In the genomic region with DNA sequence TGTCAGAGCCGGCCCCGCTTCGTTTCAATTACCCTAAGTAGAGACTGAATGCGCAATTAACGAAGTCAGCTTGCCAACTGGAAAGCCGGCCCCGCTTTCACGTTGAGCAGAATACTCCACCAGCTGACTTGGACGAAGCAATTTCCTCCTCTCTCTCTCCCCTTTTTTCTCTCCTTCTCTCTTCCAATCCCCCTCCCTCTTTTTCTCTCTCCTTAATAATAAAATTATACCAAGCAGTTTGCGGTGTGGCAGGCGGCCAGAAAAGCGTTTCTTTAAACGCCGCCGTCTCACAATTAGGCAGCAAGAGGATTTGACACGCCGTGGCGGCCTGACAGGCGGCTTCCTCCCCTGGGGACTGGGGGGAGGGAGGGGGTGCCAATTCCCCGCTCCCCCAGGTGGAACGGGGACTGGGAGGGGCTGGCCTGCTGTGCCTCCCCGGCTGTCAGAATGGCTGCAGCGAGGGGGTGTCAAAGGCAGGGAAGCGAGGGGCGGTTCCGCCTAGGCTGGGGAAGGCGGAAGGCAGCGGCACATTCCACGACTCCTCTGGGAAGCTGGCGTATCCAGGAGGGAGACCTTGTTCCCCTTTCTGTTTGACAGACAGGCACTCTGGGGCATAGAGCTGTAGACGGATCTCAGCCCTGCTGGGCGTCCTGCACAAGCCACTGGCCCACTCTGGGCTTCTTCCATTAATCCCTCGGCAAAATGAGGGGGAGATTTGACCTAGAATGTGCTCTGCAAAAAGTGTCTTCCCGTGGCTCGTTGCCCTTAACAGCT, we compare ENCODE assay signal across 8 cellular contexts. TPM values are rescaled to one million over a fixed set of nuclear protein-coding genes. Genes with fewer than 3 reads are reported as not detected.
DNase-seq lines count a peak whose midpoint lies in the region; ATAC-seq and TF ChIP-seq lines count a peak whose summit lies in the region.

No MANE protein-coding gene starts in this region.

- H3K4me3 Mint-ChIP-seq in activated naive CD8-positive, alpha-beta T cell treated with anti-CD3 and anti-CD28 coated beads for 36 hours, result peak overlapping the region; percentile 77

- no peaks in the 10 kb centered on the region for H3K9me3 Mint-ChIP-seq in activated naive CD8-positive, alpha-beta T cell treated with anti-CD3 and anti-CD28 coated beads for 36 hours

- no peak for TF ChIP-seq CTCF in left ventricle myocardium inferior (IDR thresholded peaks at IDR 0.05; ENCODE audit: borderline replicate concordance)

- H3K4me3 ChIP-seq in left ventricle myocardium inferior, result peak overlapping the region; percentile 72

- peaks cover 4% of the 10 kb centered on the region for H3K27me3 Mint-ChIP-seq in activated naive CD8-positive, alpha-beta T cell treated with anti-CD3 and anti-CD28 coated beads for 36 hours

- no peaks in the 10 kb centered on the region for H3K36me3 ChIP-seq in left ventricle myocardium inferior

- no peak for ATAC-seq in GM18868 (IDR thresholded peaks at IDR 0.05; ENCODE audit: unreplicated experiment)

- H3K4me1 ChIP-seq in left ventricle myocardium inferior, result peaks cover 87% of the 10 kb centered on the region

- no peak overlapping the region for H3K27ac Mint-ChIP-seq in activated naive CD8-positive, alpha-beta T cell treated with anti-CD3 and anti-CD28 coated beads for 36 hours

- H3K27me3 ChIP-seq in left ventricle myocardium inferior (ENCODE audit: low read depth), result no peaks in the 10 kb centered on the region

- H3K27ac ChIP-seq in left ventricle myocardium inferior (replicated peaks), result peak overlapping the region; percentile 95

- intact Hi-C loops in left ventricle myocardium inferior (cut with micrococcal nuclease), result loop anchor here (10.0 kb wide), 1 partner anchor 89 kb away; no protein-coding TSS in a partner anchor
- intact Hi-C loops in posterior cingulate gyrus (cut with DNase I), result no loop called here

- peaks cover 23% of the 10 kb centered on the region for H3K4me1 Mint-ChIP-seq in activated naive CD8-positive, alpha-beta T cell treated with anti-CD3 and anti-CD28 coated beads for 36 hours

- no peaks in the 10 kb centered on the region for H3K36me3 Mint-ChIP-seq in activated naive CD8-positive, alpha-beta T cell treated with anti-CD3 and anti-CD28 coated beads for 36 hours

- DNase-seq in NCI-H1417 (lab: John Stamatoyannopoulos, UW) (peak; percentile 68 to 90 (median 77)), NCI-H1417 treated with DMSO at 0.1 percent for 48 hours (lab: John Stamatoyannopoulos, UW) (no peak), NCI-H2029 treated with DMSO at 0.1 percent for 48 hours (lab: John Stamatoyannopoulos, UW) (peak; percentile 46), left ventricle myocardium inferior (peak; percentile 66), posterior cingulate gyrus (peak in 9 of 10 donors; percentile 53 to 94 (median 68)), SIG-M5 (lab: John Stamatoyannopoulos, UW) (no peak)
- DNase-seq in activated naive CD8-positive, alpha-beta T cell treated with anti-CD3 and anti-CD28 coated beads for 36 hours, result no peak

- no peaks in the 10 kb centered on the region for H3K9me3 ChIP-seq in left ventricle myocardium inferior (replicated peaks)

RNA-seq across cellular contexts. Expression of gene SREBF1, which starts 52.8 kb away (rescaled TPM):
- total RNA-seq in activated naive CD8-positive, alpha-beta T cell treated with anti-CD3 and anti-CD28 coated beads for 36 hours, result 100 to 1,000 TPM; 123 to 131 TPM
- 10.2 TPM for total RNA-seq in left ventricle myocardium inferior

Comparison
In these comparisons a context has a peak if more than half of its experiments do, and no peak if none do; other contexts are left out.
1. DNase-seq: peak in NCI-H1417 (3 of 3), NCI-H2029 treated with DMSO at 0.1 percent for 48 hours (single experiment), left ventricle myocardium inferior (single experiment) and posterior cingulate gyrus (9 of 10); none in NCI-H1417 treated with DMSO at 0.1 percent for 48 hours (single experiment), activated naive CD8-positive, alpha-beta T cell treated with anti-CD3 and anti-CD28 coated beads for 36 hours (single experiment) and SIG-M5 (single experiment).
2. RNA of gene SREBF1, which starts 52.8 kb away (total RNA-seq): 123 to 131 TPM in activated naive CD8-positive, alpha-beta T cell treated with anti-CD3 and anti-CD28 coated beads for 36 hours; 10.2 TPM in left ventricle myocardium inferior (single experiment); every median in the first group is over 10 times any median in the second.